ENCODE assay signal across 1 cellular context in the genomic region with DNA sequence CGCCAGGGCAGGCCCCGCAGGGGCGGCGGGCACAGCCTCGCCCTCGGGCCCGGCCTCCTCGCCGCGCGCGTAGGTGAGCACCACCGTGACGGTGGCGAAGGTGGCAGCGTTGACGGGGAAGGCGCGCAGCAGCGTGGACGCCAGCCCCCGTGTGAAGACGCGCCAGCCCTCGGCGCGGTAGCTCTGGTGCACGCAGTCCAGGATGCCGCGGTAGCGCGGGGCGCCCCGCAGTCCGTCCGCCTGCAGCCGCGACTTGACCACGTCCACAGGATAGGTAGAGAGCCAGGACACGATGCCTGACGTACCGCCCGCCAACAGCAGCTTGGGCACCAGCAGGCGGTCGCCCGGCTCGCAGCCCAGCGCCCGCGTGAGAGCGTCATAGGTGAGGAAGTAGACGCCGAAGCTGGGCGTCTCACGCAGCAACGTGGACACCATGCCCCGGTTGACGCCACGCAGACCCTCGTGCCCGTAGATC.
A peak's percentile ranks its signal among the peaks of the same experiment; 100 is the strongest.
TF ChIP-seq lines count a peak whose summit lies in the region.

No MANE protein-coding gene starts in this region.

TF ChIP-seq in K562, 482 proteins besides CTCF, POLR2A, EP300 and RAD21:
- no peak for TF ChIP-seq FOXA3 (CRISPR knock-in tag; conservative IDR thresholded peaks at IDR 0.05 in 1 of 2, IDR thresholded peaks at IDR 0.05 in 1 of 2)
- TF ChIP-seq, protein P1, sequence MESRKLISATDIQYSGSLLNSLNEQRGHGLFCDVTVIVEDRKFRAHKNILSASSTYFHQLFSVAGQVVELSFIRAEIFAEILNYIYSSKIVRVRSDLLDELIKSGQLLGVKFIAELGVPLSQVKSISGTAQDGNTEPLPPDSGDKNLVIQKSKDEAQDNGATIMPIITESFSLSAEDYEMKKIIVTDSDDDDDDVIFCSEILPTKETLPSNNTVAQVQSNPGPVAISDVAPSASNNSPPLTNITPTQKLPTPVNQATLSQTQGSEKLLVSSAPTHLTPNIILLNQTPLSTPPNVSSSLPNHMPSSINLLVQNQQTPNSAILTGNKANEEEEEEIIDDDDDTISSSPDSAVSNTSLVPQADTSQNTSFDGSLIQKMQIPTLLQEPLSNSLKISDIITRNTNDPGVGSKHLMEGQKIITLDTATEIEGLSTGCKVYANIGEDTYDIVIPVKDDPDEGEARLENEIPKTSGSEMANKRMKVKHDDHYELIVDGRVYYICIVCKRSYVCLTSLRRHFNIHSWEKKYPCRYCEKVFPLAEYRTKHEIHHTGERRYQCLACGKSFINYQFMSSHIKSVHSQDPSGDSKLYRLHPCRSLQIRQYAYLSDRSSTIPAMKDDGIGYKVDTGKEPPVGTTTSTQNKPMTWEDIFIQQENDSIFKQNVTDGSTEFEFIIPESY (CRISPR knock-in tag; IDR thresholded peaks at IDR 0.05) = peak; percentile 85
- no peak for TF ChIP-seq EWSR1 (IDR thresholded peaks at IDR 0.05; ENCODE audit: borderline replicate concordance, low read depth, partially characterized antibody)
- no peak for TF ChIP-seq NCOR1 (IDR thresholded peaks at IDR 0.05)
